Comparison of ENCODE assay signal across 26 cellular contexts in genomic region chr21:45942011-45942546, GRCh38.
"Had no signal": no experiment of that assay in that cellular context is flagged by ENCODE, and none has a peak within 500 bp of the region (broad histone marks: within the 10 kb centered on the region; RNA-seq: fewer than 3 reads in every experiment).

No MANE protein-coding gene starts in this region.

- DNase-seq: dorsolateral prefrontal cortex; effector CD4-positive, alpha-beta T cell; foreskin fibroblast; gastrocnemius medialis; head of caudate nucleus; kidney; mesendoderm; midbrain; naive thymus-derived CD4-positive, alpha-beta T cell; right lobe of liver; small intestine; stimulated activated CD4-positive, alpha-beta T cell treated with anti-CD3 and anti-CD28 coated beads, Interleukin-12 subunit alpha, Interleukin-12 subunit beta, amount 100 ng/mL, for 4 hours; stimulated activated CD4-positive, alpha-beta T cell treated with anti-CD3 and anti-CD28 coated beads, Interleukin-1b, Interleukin-23, amount 100 ng/mL, for 48 hours; stimulated activated CD4-positive, alpha-beta T cell treated with anti-CD3 and anti-CD28 coated beads, Interleukin-4, amount 100 ng/mL, for 1 hour; stimulated activated CD8-positive, alpha-beta memory T cell treated with anti-CD3 and anti-CD28 coated beads, Interleukin-4, amount 100 ng/mL, for 48 hours; stimulated activated naive CD4-positive, alpha-beta T cell; stimulated activated naive CD8-positive, alpha-beta T cell treated with anti-CD3 and anti-CD28 coated beads, Interleukin-15, amount 100 ng/mL, for 72 hours; transverse colon had no signal

- H3K4me3 Mint-ChIP-seq: naive thymus-derived CD4-positive, alpha-beta T cell; stimulated activated naive CD8-positive, alpha-beta T cell treated with anti-CD3 and anti-CD28 coated beads, Interleukin-15, amount 100 ng/mL, for 72 hours had no signal

- H3K27ac ChIP-seq: dorsolateral prefrontal cortex, epithelial cell of prostate, gastrocnemius medialis, neutrophil, parathyroid adenoma, right lobe of liver, suprapubic skin, transverse colon, vagina had no signal

- H3K4me1 Mint-ChIP-seq: naive thymus-derived CD4-positive, alpha-beta T cell had no signal

- H3K4me1 ChIP-seq: gastrocnemius medialis, parathyroid adenoma, right lobe of liver, suprapubic skin, transverse colon, vagina had no signal

- H3K9me3 Mint-ChIP-seq: stimulated activated naive CD8-positive, alpha-beta T cell treated with anti-CD3 and anti-CD28 coated beads, Interleukin-15, amount 100 ng/mL, for 72 hours had no signal

- H3K9me3 ChIP-seq: gastrocnemius medialis, neutrophil, right lobe of liver, suprapubic skin, transverse colon, vagina had no signal

- H3K79me2 ChIP-seq: parathyroid adenoma had no signal

- H2AFZ ChIP-seq: parathyroid adenoma had no signal

- H3K27ac Mint-ChIP-seq: naive thymus-derived CD4-positive, alpha-beta T cell; progenitor cell of endocrine pancreas had no signal

- H3K36me3 ChIP-seq: gastrocnemius medialis, neutrophil, right lobe of liver, suprapubic skin, transverse colon, vagina had no signal

- H3K27me3 ChIP-seq: gastrocnemius medialis, neutrophil, right lobe of liver, suprapubic skin, transverse colon, vagina had no signal

- H3K4me3 ChIP-seq: dorsolateral prefrontal cortex, gastrocnemius medialis, right lobe of liver, suprapubic skin, transverse colon, vagina had no signal

- ATAC-seq: esophagus mucosa; gastrocnemius medialis; left lobe of liver; naive thymus-derived CD4-positive, alpha-beta T cell; right lobe of liver; stimulated activated naive CD8-positive, alpha-beta T cell treated with anti-CD3 and anti-CD28 coated beads, Interleukin-15, amount 100 ng/mL, for 72 hours had no signal
